1 cellular context compared by ENCODE assay signal in the genomic region with DNA sequence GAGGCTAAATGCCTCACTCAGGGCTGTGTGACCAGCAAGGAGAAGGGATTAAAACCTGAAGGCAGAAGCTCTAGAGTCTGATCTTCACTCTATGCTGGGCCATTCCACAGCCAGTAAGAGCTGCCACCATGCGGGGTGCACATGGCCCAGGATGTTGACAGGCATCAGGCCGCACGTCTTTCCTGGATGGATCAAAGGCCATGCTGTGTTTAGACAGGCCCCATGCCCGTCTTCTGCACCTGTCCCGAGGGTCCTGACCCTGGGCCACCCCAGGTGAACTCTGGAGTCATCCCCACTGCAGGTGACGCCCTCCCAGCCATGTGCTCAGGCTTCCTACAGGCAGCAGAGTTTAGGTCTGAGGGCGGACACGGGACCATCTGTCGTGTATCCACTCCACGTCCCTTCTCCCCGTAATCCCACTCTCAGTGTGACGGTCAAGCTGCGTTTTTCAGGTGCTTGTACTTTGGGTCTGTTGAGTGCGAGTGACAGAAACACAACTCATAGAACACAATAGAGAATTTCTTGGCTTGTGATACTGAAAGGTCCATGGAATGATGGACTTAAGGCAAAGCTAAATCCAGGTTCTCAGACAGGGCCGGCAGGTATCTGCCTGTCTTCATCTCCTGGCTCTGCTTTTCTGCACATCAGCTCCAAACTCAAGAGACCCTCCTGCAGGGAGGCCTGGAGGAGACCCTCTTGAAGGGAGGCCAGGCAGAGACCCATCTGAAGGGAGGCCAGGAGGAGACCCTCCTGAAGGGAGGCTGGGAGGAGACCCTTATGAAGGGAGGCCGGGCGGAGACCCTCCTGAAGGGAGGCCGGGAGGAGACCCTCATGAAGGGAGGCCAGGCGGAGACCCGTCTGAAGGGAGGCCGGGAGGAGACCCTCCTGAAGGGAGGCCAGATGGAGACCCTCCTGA.
TF ChIP-seq lines count a peak whose summit lies in the region.

No MANE protein-coding gene starts in this region.

TF ChIP-seq in HepG2, 621 proteins besides CTCF, POLR2A, EP300 and RAD21 (continued from another document and continues in another):
- TF ChIP-seq, protein P1, sequence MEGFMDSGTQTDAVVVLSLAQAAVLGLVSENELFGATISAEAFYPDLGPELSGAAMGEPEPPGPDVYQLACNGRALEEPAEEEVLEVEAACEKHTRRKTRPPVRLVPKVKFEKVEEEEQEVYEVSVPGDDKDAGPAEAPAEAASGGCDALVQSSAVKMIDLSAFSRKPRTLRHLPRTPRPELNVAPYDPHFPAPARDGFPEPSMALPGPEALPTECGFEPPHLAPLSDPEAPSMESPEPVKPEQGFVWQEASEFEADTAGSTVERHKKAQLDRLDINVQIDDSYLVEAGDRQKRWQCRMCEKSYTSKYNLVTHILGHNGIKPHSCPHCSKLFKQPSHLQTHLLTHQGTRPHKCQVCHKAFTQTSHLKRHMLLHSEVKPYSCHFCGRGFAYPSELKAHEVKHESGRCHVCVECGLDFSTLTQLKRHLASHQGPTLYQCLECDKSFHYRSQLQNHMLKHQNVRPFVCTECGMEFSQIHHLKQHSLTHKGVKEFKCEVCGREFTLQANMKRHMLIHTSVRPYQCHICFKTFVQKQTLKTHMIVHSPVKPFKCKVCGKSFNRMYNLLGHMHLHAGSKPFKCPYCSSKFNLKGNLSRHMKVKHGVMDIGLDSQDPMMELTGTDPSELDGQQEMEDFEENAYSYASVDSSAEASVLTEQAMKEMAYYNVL (CRISPR knock-in tag; IDR thresholded peaks at IDR 0.05; ENCODE audit: borderline replicate concordance), result no peak; the same call in 1 of the 2 replicates
- TF ChIP-seq, protein P2, sequence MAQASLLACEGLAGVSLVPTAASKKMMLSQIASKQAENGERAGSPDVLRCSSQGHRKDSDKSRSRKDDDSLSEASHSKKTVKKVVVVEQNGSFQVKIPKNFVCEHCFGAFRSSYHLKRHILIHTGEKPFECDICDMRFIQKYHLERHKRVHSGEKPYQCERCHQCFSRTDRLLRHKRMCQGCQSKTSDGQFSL (CRISPR knock-in tag; IDR thresholded peaks at IDR 0.05), result no peak
- TF ChIP-seq ZNF629 (CRISPR knock-in tag; conservative IDR thresholded peaks at IDR 0.05) (no peak), RCOR2 (CRISPR knock-in tag; IDR thresholded peaks at IDR 0.05) (no peak), SOX5 (CRISPR knock-in tag; IDR thresholded peaks at IDR 0.05; ENCODE audit: borderline replicate concordance) (no peak), IRX3 (CRISPR knock-in tag; IDR thresholded peaks at IDR 0.05; ENCODE audit: borderline replicate concordance, low read depth) (no peak), NR2C2 (CRISPR knock-in tag; IDR thresholded peaks at IDR 0.05; ENCODE audit: borderline replicate concordance) (no peak), ZSCAN21 (CRISPR knock-in tag; IDR thresholded peaks at IDR 0.05; ENCODE audit: borderline replicate concordance) (no peak), SCMH1 (CRISPR knock-in tag; IDR thresholded peaks at IDR 0.05; ENCODE audit: borderline replicate concordance) (no peak), GTF3A (CRISPR knock-in tag; conservative IDR thresholded peaks at IDR 0.05) (no peak), ZNF766 (CRISPR knock-in tag; IDR thresholded peaks at IDR 0.05; ENCODE audit: borderline replicate concordance) (no peak), LCORL (IDR thresholded peaks at IDR 0.05) (no peak), LCORL (CRISPR knock-in tag; IDR thresholded peaks at IDR 0.05) (peak; percentile 46; the same call in 1 of the 2 replicates), FOXO1 (CRISPR knock-in tag; IDR thresholded peaks at IDR 0.05) (peak; percentile 74; the same call in 1 of the 2 replicates), SNAPC2 (CRISPR knock-in tag; IDR thresholded peaks at IDR 0.05) (no peak), IKZF4 (CRISPR knock-in tag; IDR thresholded peaks at IDR 0.05; ENCODE audit: borderline replicate concordance, low read depth, not compliant biosample characterization) (no peak), AKAP8 (CRISPR knock-in tag; IDR thresholded peaks at IDR 0.05) (no peak), ZNF101 (CRISPR knock-in tag; IDR thresholded peaks at IDR 0.05; ENCODE audit: borderline replicate concordance, low read depth) (no peak), MZF1 (CRISPR knock-in tag; IDR thresholded peaks at IDR 0.05; ENCODE audit: borderline replicate concordance) (no peak), SMYD3 (CRISPR knock-in tag; IDR thresholded peaks at IDR 0.05) (no peak), ZNF251 (CRISPR knock-in tag; IDR thresholded peaks at IDR 0.05) (no peak), ZNF670 (CRISPR knock-in tag; IDR thresholded peaks at IDR 0.05; ENCODE audit: borderline replicate concordance) (no peak), RAD51 (IDR thresholded peaks at IDR 0.05; ENCODE audit: borderline replicate concordance) (no peak), U2AF2 (IDR thresholded peaks at IDR 0.05; ENCODE audit: low read depth, low read length) (no peak), ZNF383 (CRISPR knock-in tag; IDR thresholded peaks at IDR 0.05; ENCODE audit: borderline replicate concordance) (no peak), ZSCAN9 (CRISPR knock-in tag; IDR thresholded peaks at IDR 0.05; ENCODE audit: borderline replicate concordance) (no peak), PHB2 (IDR thresholded peaks at IDR 0.05; ENCODE audit: partially characterized antibody) (no peak), SP1 (IDR thresholded peaks at IDR 0.05) (no peak), SP1 (CRISPR knock-in tag; IDR thresholded peaks at IDR 0.05) (no peak), ELF1 (CRISPR knock-in tag; IDR thresholded peaks at IDR 0.05) (peak; percentile 33), ZNF337 (CRISPR knock-in tag; IDR thresholded peaks at IDR 0.05; ENCODE audit: borderline replicate concordance, low read depth) (no peak), HNRNPK (IDR thresholded peaks at IDR 0.05; ENCODE audit: low read depth, low read length, poor library complexity, severe bottlenecking) (no peak), ZNF615 (CRISPR knock-in tag; IDR thresholded peaks at IDR 0.05; ENCODE audit: borderline replicate concordance) (no peak), SRSF4 (IDR thresholded peaks at IDR 0.05; ENCODE audit: low read depth, low read length, poor library complexity, severe bottlenecking) (no peak), KLF9 (CRISPR knock-in tag; IDR thresholded peaks at IDR 0.05; ENCODE audit: low read depth) (no peak), CCDC6 (CRISPR knock-in tag; IDR thresholded peaks at IDR 0.05) (no peak), ZNF792 (CRISPR knock-in tag; IDR thresholded peaks at IDR 0.05) (no peak), KAT7 (CRISPR knock-in tag; IDR thresholded peaks at IDR 0.05; ENCODE audit: borderline replicate concordance) (no peak), ZNF841 (CRISPR knock-in tag; IDR thresholded peaks at IDR 0.05; ENCODE audit: borderline replicate concordance) (no peak), CENPX (CRISPR knock-in tag; IDR thresholded peaks at IDR 0.05) (no peak)
- TF ChIP-seq, protein P3, sequence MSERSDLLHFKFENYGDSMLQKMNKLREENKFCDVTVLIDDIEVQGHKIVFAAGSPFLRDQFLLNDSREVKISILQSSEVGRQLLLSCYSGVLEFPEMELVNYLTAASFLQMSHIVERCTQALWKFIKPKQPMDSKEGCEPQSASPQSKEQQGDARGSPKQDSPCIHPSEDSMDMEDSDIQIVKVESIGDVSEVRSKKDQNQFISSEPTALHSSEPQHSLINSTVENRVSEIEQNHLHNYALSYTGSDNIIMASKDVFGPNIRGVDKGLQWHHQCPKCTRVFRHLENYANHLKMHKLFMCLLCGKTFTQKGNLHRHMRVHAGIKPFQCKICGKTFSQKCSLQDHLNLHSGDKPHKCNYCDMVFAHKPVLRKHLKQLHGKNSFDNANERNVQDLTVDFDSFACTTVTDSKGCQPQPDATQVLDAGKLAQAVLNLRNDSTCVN (CRISPR knock-in tag; IDR thresholded peaks at IDR 0.05; ENCODE audit: borderline replicate concordance), result no peak
- TF ChIP-seq, protein P4, sequence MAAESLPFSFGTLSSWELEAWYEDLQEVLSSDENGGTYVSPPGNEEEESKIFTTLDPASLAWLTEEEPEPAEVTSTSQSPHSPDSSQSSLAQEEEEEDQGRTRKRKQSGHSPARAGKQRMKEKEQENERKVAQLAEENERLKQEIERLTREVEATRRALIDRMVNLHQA (CRISPR knock-in tag; IDR thresholded peaks at IDR 0.05), result no peak
- TF ChIP-seq, protein P5, sequence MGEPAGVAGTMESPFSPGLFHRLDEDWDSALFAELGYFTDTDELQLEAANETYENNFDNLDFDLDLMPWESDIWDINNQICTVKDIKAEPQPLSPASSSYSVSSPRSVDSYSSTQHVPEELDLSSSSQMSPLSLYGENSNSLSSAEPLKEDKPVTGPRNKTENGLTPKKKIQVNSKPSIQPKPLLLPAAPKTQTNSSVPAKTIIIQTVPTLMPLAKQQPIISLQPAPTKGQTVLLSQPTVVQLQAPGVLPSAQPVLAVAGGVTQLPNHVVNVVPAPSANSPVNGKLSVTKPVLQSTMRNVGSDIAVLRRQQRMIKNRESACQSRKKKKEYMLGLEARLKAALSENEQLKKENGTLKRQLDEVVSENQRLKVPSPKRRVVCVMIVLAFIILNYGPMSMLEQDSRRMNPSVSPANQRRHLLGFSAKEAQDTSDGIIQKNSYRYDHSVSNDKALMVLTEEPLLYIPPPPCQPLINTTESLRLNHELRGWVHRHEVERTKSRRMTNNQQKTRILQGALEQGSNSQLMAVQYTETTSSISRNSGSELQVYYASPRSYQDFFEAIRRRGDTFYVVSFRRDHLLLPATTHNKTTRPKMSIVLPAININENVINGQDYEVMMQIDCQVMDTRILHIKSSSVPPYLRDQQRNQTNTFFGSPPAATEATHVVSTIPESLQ (CRISPR knock-in tag; conservative IDR thresholded peaks at IDR 0.05), result no peak
- TF ChIP-seq, protein P6, sequence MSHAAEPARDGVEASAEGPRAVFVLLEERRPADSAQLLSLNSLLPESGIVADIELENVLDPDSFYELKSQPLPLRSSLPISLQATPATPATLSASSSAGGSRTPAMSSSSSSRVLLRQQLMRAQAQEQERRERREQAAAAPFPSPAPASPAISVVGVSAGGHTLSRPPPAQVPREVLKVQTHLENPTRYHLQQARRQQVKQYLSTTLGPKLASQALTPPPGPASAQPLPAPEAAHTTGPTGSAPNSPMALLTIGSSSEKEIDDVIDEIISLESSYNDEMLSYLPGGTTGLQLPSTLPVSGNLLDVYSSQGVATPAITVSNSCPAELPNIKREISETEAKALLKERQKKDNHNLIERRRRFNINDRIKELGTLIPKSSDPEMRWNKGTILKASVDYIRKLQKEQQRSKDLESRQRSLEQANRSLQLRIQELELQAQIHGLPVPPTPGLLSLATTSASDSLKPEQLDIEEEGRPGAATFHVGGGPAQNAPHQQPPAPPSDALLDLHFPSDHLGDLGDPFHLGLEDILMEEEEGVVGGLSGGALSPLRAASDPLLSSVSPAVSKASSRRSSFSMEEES (CRISPR knock-in tag; IDR thresholded peaks at IDR 0.05), result peak; percentile 55; the same call in 1 of the 2 replicates
- TF ChIP-seq, protein P7, sequence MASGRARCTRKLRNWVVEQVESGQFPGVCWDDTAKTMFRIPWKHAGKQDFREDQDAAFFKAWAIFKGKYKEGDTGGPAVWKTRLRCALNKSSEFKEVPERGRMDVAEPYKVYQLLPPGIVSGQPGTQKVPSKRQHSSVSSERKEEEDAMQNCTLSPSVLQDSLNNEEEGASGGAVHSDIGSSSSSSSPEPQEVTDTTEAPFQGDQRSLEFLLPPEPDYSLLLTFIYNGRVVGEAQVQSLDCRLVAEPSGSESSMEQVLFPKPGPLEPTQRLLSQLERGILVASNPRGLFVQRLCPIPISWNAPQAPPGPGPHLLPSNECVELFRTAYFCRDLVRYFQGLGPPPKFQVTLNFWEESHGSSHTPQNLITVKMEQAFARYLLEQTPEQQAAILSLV (CRISPR knock-in tag; IDR thresholded peaks at IDR 0.05; ENCODE audit: borderline replicate concordance), result 0 out of 2 replicates have a peak, but pooled peaks have one; percentile 38
- TF ChIP-seq, protein P8, sequence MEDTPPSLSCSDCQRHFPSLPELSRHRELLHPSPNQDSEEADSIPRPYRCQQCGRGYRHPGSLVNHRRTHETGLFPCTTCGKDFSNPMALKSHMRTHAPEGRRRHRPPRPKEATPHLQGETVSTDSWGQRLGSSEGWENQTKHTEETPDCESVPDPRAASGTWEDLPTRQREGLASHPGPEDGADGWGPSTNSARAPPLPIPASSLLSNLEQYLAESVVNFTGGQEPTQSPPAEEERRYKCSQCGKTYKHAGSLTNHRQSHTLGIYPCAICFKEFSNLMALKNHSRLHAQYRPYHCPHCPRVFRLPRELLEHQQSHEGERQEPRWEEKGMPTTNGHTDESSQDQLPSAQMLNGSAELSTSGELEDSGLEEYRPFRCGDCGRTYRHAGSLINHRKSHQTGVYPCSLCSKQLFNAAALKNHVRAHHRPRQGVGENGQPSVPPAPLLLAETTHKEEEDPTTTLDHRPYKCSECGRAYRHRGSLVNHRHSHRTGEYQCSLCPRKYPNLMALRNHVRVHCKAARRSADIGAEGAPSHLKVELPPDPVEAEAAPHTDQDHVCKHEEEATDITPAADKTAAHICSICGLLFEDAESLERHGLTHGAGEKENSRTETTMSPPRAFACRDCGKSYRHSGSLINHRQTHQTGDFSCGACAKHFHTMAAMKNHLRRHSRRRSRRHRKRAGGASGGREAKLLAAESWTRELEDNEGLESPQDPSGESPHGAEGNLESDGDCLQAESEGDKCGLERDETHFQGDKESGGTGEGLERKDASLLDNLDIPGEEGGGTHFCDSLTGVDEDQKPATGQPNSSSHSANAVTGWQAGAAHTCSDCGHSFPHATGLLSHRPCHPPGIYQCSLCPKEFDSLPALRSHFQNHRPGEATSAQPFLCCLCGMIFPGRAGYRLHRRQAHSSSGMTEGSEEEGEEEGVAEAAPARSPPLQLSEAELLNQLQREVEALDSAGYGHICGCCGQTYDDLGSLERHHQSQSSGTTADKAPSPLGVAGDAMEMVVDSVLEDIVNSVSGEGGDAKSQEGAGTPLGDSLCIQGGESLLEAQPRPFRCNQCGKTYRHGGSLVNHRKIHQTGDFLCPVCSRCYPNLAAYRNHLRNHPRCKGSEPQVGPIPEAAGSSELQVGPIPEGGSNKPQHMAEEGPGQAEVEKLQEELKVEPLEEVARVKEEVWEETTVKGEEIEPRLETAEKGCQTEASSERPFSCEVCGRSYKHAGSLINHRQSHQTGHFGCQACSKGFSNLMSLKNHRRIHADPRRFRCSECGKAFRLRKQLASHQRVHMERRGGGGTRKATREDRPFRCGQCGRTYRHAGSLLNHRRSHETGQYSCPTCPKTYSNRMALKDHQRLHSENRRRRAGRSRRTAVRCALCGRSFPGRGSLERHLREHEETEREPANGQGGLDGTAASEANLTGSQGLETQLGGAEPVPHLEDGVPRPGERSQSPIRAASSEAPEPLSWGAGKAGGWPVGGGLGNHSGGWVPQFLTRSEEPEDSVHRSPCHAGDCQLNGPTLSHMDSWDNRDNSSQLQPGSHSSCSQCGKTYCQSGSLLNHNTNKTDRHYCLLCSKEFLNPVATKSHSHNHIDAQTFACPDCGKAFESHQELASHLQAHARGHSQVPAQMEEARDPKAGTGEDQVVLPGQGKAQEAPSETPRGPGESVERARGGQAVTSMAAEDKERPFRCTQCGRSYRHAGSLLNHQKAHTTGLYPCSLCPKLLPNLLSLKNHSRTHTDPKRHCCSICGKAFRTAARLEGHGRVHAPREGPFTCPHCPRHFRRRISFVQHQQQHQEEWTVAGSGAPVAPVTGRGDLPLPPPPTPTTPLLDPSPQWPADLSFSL (CRISPR knock-in tag; IDR thresholded peaks at IDR 0.05), result no peak
- TF ChIP-seq, protein P9, sequence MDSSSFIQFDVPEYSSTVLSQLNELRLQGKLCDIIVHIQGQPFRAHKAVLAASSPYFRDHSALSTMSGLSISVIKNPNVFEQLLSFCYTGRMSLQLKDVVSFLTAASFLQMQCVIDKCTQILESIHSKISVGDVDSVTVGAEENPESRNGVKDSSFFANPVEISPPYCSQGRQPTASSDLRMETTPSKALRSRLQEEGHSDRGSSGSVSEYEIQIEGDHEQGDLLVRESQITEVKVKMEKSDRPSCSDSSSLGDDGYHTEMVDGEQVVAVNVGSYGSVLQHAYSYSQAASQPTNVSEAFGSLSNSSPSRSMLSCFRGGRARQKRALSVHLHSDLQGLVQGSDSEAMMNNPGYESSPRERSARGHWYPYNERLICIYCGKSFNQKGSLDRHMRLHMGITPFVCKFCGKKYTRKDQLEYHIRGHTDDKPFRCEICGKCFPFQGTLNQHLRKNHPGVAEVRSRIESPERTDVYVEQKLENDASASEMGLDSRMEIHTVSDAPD (CRISPR knock-in tag; IDR thresholded peaks at IDR 0.05), result no peak
